7 cellular contexts compared by ENCODE assay signal in genomic region chr4:77819836-77820679, GRCh38. TPM values are rescaled to one million over a fixed set of nuclear protein-coding genes. Genes with fewer than 3 reads are reported as not detected.
DNase-seq lines count a peak whose midpoint lies in the region; ATAC-seq and TF ChIP-seq lines count a peak whose summit lies in the region.

No MANE protein-coding gene starts in this region.

- peak; percentile 69 for DNase-seq in NCI-H1694 treated with DMSO at 0.1 percent for 48 hours (lab: John Stamatoyannopoulos, UW)
- peak; percentile 95 for DNase-seq in T-helper 9 cell
- DNase-seq in astrocyte of the cerebellum (ENCODE audit: low read depth) = peak; percentile 37
- peak; percentile 90 to 93 for DNase-seq in hippocampal formation (lab: John Stamatoyannopoulos, UW)
- peak; percentile 97 for DNase-seq in sciatic nerve (ENCODE audit: low spot score)

- TF ChIP-seq CTCF in astrocyte of the cerebellum (IDR thresholded peaks at IDR 0.05; ENCODE audit: low read depth, low read length, missing control alignments) = no peak

- in situ Hi-C loops in astrocyte of the cerebellum (cut with HindIII; ENCODE audit: low sequenced_read_pairs) = no loop called here

- peak; percentile 77 for TF ChIP-seq POLR2A in GM18505 (IDR thresholded peaks at IDR 0.05; ENCODE audit: borderline replicate concordance, extremely low read depth, insufficient read depth, insufficient read length)

- ATAC-seq in GM18505 (IDR thresholded peaks at IDR 0.05; ENCODE audit: unreplicated experiment) (peak; percentile 76), HG02938 (IDR thresholded peaks at IDR 0.05; ENCODE audit: unreplicated experiment) (peak; percentile 74), sciatic nerve (peak; percentile 97)

- intact Hi-C loops in sciatic nerve (cut with DNase I) = loop anchor here (5.0 kb wide), 1 partner anchor 42 kb away; the partner anchor contains the start of gene MRPL1

- H3K4me3 ChIP-seq in astrocyte of the cerebellum (ENCODE audit: low read depth, low read length) = peak overlapping the region; percentile 76

RNA-seq across cellular contexts. Expression of gene CNOT6L, which starts 0.9 kb away (rescaled TPM):
- 62.5 TPM for total RNA-seq in sciatic nerve

RNA-seq across cellular contexts. Expression of gene MRPL1, which starts 42.6 kb away (rescaled TPM):
- 24.9 TPM for total RNA-seq in sciatic nerve

Comparison
In these comparisons a context has a peak if more than half of its experiments do, and no peak if none do; other contexts are left out.
1. Peak in every context shown above with its lines: DNase-seq, ATAC-seq and H3K4me3 ChIP-seq.
2. DNase-seq: peak in every context shown above with its lines; median percentile 97 in sciatic nerve; 95 in T-helper 9 cell; 92 in hippocampal formation; 69 in NCI-H1694 treated with DMSO at 0.1 percent for 48 hours; 37 in astrocyte of the cerebellum.